In the genomic region with DNA sequence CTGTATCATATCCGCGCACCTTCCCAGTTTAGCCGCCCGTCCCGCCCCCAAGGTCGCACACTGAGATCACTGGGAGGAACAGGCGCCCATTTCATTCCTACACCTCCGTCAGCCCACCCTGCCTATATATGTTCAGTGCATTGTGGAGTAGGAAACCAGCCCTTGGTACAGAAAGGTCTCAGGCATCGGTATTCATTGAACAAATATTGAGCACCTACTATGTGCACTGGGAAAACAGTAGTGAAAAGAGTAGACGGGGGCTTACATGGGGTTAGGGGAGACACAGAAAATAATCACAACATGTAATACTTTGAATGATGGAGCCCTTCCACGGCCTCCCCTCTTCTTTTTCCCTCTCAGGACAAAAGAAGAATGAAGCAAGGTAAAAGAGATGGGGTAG, we compare ENCODE assay signal across 9 cellular contexts. TPM values are rescaled to one million over a fixed set of nuclear protein-coding genes. Genes with fewer than 3 reads are reported as not detected.
DNase-seq lines count a peak whose midpoint lies in the region; ATAC-seq and TF ChIP-seq lines count a peak whose summit lies in the region.
"Had no signal": no experiment of that assay in that cellular context is flagged by ENCODE, and none has a peak within 500 bp of the region (broad histone marks: within the 10 kb centered on the region; RNA-seq: fewer than 3 reads in every experiment).

No MANE protein-coding gene starts in this region.

- ATAC-seq in HG03135 (IDR thresholded peaks at IDR 0.05; ENCODE audit: unreplicated experiment), result no peak

- peak overlapping the region; percentile 81 for H3K27ac Mint-ChIP-seq in MCF 10A (ENCODE audit: low read depth, unreplicated experiment)
- peak overlapping the region; percentile 85 for H3K27ac Mint-ChIP-seq in activated T-helper 1 cell treated with anti-CD3 and anti-CD28 coated beads, Interleukin-12 subunit alpha, Interleukin-12 subunit beta, Interleukin-2, Interleukin-4 antibody, amounts not matched to agents 30 ng/mL and 10 ng/mL and 1 ng/mL, durations not matched to agents 14 hours and 24 hours and 36 hours

- peaks cover 10% of the 10 kb centered on the region for H3K36me3 Mint-ChIP-seq in MCF 10A (ENCODE audit: insufficient read depth, unreplicated experiment)
- H3K36me3 Mint-ChIP-seq in activated T-helper 1 cell treated with anti-CD3 and anti-CD28 coated beads, Interleukin-12 subunit alpha, Interleukin-12 subunit beta, Interleukin-2, Interleukin-4 antibody, amounts not matched to agents 30 ng/mL and 10 ng/mL and 1 ng/mL, durations not matched to agents 14 hours and 24 hours and 36 hours (ENCODE audit: low read depth), result peaks cover 3% of the 10 kb centered on the region

- H2BK12ac ChIP-seq in mesenchymal stem cell (ENCODE audit: low read length in 2 of 2), result peak overlapping the region in 1 of 2 experiments; percentile 18

- H3K79me1 ChIP-seq in mesenchymal stem cell (replicated peaks; ENCODE audit: low read length, poor library complexity, severe bottlenecking), result peaks cover 9% of the 10 kb centered on the region

- no peak overlapping the region for H3K18ac ChIP-seq in mesenchymal stem cell (ENCODE audit: low read depth in 1 of 2, low read length in 2 of 2)

- POLR2A ChIA-PET in MCF 10A (lab: Yijun Ruan, JAX), result interaction anchor here (0.7 to 1.5 kb wide), 2 partner anchors 11 to 183 kb away, joined by 3 to 4 read pairs; no protein-coding TSS in a partner anchor

- CTCF ChIA-PET in MCF 10A (lab: Yijun Ruan, JAX) (interaction anchor here (0.6 kb wide), 1 partner anchor 1553 kb away, joined by 3 read pairs; no protein-coding TSS in a partner anchor), mammary epithelial cell (lab: Charles Lee; ENCODE audit: low non-redundant PET) (no interaction called here)

- H3K4ac ChIP-seq in mesenchymal stem cell (ENCODE audit: low read depth in 1 of 2, low read length in 2 of 2), result no peak overlapping the region

- no peak overlapping the region for H3K14ac ChIP-seq in mesenchymal stem cell (ENCODE audit: low read length in 2 of 2)

- no peak overlapping the region for H2BK120ac ChIP-seq in mesenchymal stem cell (ENCODE audit: low read depth, low read length)

- TF ChIP-seq CTCF in MCF 10A (IDR thresholded peaks at IDR 0.05; ENCODE audit: unreplicated experiment) (no peak), mammary epithelial cell (conservative IDR thresholded peaks at IDR 0.05 in 1 of 2, IDR thresholded peaks at IDR 0.05 in 1 of 2; ENCODE audit: extremely low read depth in 1 of 2, insufficient read depth in 1 of 2, low read depth in 1 of 2, low read length in 2 of 2) (no peak), transverse colon (IDR thresholded peaks at IDR 0.05) (no peak)

- H3K36me3 ChIP-seq in mammary epithelial cell (ENCODE audit: insufficient read depth, low read length), result no peaks in the 10 kb centered on the region
- H3K36me3 ChIP-seq in mesenchymal stem cell (ENCODE audit: control insufficient read depth in 1 of 2, insufficient read depth in 2 of 2, low read depth in 1 of 2, low read length in 2 of 2), result peaks cover 0 to 7% of the 10 kb centered on the region in 2 experiments
- no peaks in the 10 kb centered on the region for H3K36me3 ChIP-seq in transverse colon
- H3K36me3 ChIP-seq: BLaER1 had no signal

- peaks cover 9% of the 10 kb centered on the region for H3K4me1 ChIP-seq in mammary epithelial cell (ENCODE audit: insufficient read depth, low read length)
- H3K4me1 ChIP-seq in mesenchymal stem cell (ENCODE audit: control insufficient read depth, insufficient read depth, low read depth, low read length), result peaks cover 7% of the 10 kb centered on the region
- peaks cover 0 to 17% (median 15%) of the 10 kb centered on the region in 4 donors for H3K4me1 ChIP-seq in transverse colon

- no peak for TF ChIP-seq EP300 in transverse colon (IDR thresholded peaks at IDR 0.05; ENCODE audit: low read depth)

- no peaks in the 10 kb centered on the region for H4K20me1 ChIP-seq in mammary epithelial cell (ENCODE audit: insufficient read depth, low read length)
- H4K20me1 ChIP-seq: BLaER1 had no signal

- H3K4me2 ChIP-seq in mammary epithelial cell (ENCODE audit: insufficient read depth, low read depth, low read length) (no peak overlapping the region), mesenchymal stem cell (ENCODE audit: low read length, poor library complexity, severe bottlenecking) (no peak overlapping the region)

- H3K27me3 ChIP-seq in mammary epithelial cell (ENCODE audit: insufficient read depth, low read length) (no peaks in the 10 kb centered on the region), mesenchymal stem cell (ENCODE audit: control insufficient read depth in 1 of 2, insufficient read depth in 1 of 2, low read length in 2 of 2) (no peaks in the 10 kb centered on the region), transverse colon (no peaks in the 10 kb centered on the region)
- H3K27me3 ChIP-seq: BLaER1 had no signal

- H3K9ac ChIP-seq in mammary epithelial cell (ENCODE audit: insufficient read depth, low read length) (no peak overlapping the region), mesenchymal stem cell (ENCODE audit: low read length) (no peak overlapping the region)

- no peak overlapping the region for H2BK5ac ChIP-seq in mesenchymal stem cell (ENCODE audit: low read depth, low read length, poor library complexity, severe bottlenecking)

- TF ChIP-seq POLR2A in transverse colon (IDR thresholded peaks at IDR 0.05), result no peak

- peaks cover 8% of the 10 kb centered on the region for H3K79me2 ChIP-seq in mammary epithelial cell (ENCODE audit: insufficient read depth, low read length)

- no peak overlapping the region for H4K91ac ChIP-seq in mesenchymal stem cell (ENCODE audit: low read length)

- dilution Hi-C loops in mammary epithelial cell (cut with HindIII; ENCODE audit: low sequenced_read_pairs), result no loop called here

- H3K27me3 Mint-ChIP-seq in MCF 10A (ENCODE audit: insufficient read depth, unreplicated experiment), result no peaks in the 10 kb centered on the region
- H3K27me3 Mint-ChIP-seq in activated T-helper 1 cell treated with anti-CD3 and anti-CD28 coated beads, Interleukin-12 subunit alpha, Interleukin-12 subunit beta, Interleukin-2, Interleukin-4 antibody, amounts not matched to agents 30 ng/mL and 10 ng/mL and 1 ng/mL, durations not matched to agents 14 hours and 24 hours and 36 hours (ENCODE audit: insufficient read depth), result no peaks in the 10 kb centered on the region

- BruUV-seq in MCF 10A (replicated peaks; lab: Mats Ljungman, UMichigan), result no TSS peak
- no TSS peak for BruUV-seq in mammary epithelial cell (replicated peaks; lab: Mats Ljungman, UMichigan)

- WGBS in mammary epithelial cell (ENCODE audit: low coverage, missing lambda C conversion rate), result 83% methylated on average over 10 of the region's 11 CpGs
- 93% methylated on average over 8 of the region's 11 CpGs for WGBS in mesenchymal stem cell
- 82 to 94% methylated on average over 2 to 11 of the region's 11 CpGs for WGBS in transverse colon (ENCODE audit: low coverage in 1 of 2), 2 donors

- DNase-seq in MCF 10A (ENCODE audit: unreplicated experiment), result no peak
- DNase-seq in mammary epithelial cell, result no peak
- DNase-seq in activated T-helper 1 cell treated with anti-CD3 and anti-CD28 coated beads, Interleukin-12 subunit alpha, Interleukin-12 subunit beta, Interleukin-2, Interleukin-4 antibody, amounts not matched to agents 30 ng/mL and 10 ng/mL and 1 ng/mL, durations not matched to agents 14 hours and 24 hours and 36 hours (ENCODE audit: low spot score), result no peak
- no peak for DNase-seq in mesenchymal stem cell
- DNase-seq in transverse colon, result no peak
- no peak for DNase-seq in activated gamma-delta T cell treated with Interleukin-2 at 50 U/mL for 16 hours
- no peak for DNase-seq in effector CD4-positive, alpha-beta T cell

- no peak overlapping the region for H2AK5ac ChIP-seq in mesenchymal stem cell (ENCODE audit: low read length, severe bottlenecking)

- intact Hi-C loops in MCF 10A (cut with micrococcal nuclease) (no loop called here), mammary epithelial cell (cut with micrococcal nuclease) (no loop called here), transverse colon (cut with DNase I; ENCODE audit: low total_unique reads) (no loop called here)
- intact Hi-C loops in activated T-helper 1 cell treated with anti-CD3 and anti-CD28 coated beads, Interleukin-12 subunit alpha, Interleukin-12 subunit beta, Interleukin-2, Interleukin-4 antibody, amounts not matched to agents 30 ng/mL and 10 ng/mL and 1 ng/mL, durations not matched to agents 14 hours and 24 hours and 36 hours (cut with micrococcal nuclease), result loop anchor here (2.0 to 10.0 kb wide), 3 partner anchors 44 to 2002 kb away; partner anchors contain the start of gene TCF4

- no peak overlapping the region for H2BK15ac ChIP-seq in mesenchymal stem cell (ENCODE audit: low read depth, poor library complexity, severe bottlenecking)

- peak overlapping the region; percentile 84 for H3K4me3 Mint-ChIP-seq in MCF 10A (ENCODE audit: unreplicated experiment)
- peak overlapping the region; percentile 86 for H3K4me3 Mint-ChIP-seq in activated T-helper 1 cell treated with anti-CD3 and anti-CD28 coated beads, Interleukin-12 subunit alpha, Interleukin-12 subunit beta, Interleukin-2, Interleukin-4 antibody, amounts not matched to agents 30 ng/mL and 10 ng/mL and 1 ng/mL, durations not matched to agents 14 hours and 24 hours and 36 hours

- H4K8ac ChIP-seq in mesenchymal stem cell (ENCODE audit: low read length), result no peak overlapping the region

- no peak overlapping the region for H3K23ac ChIP-seq in mesenchymal stem cell (ENCODE audit: low read length in 2 of 2)

- in situ Hi-C loops in mammary epithelial cell (cut with MboI; ENCODE audit: low sequenced_read_pairs in 2 of 2), result no loop called here
- in situ Hi-C loops in transverse colon (cut with MboI; ENCODE audit: low pct_ligation_motif_present in 1 of 4, low pct_unique_long_range_greater_than_20kb in 1 of 4, low sequenced_read_pairs in 3 of 4), result no loop called here

- no peaks in the 10 kb centered on the region for H3K9me3 ChIP-seq in mammary epithelial cell (replicated peaks; ENCODE audit: insufficient read depth, low read length)
- no peaks in the 10 kb centered on the region for H3K9me3 ChIP-seq in mesenchymal stem cell (ENCODE audit: control insufficient read depth, low read length)
- no peaks in the 10 kb centered on the region for H3K9me3 ChIP-seq in transverse colon
- H3K9me3 ChIP-seq: BLaER1 had no signal

- H3K4me1 Mint-ChIP-seq in MCF 10A (ENCODE audit: insufficient read depth, unreplicated experiment), result peaks cover 15% of the 10 kb centered on the region
- peaks cover 14% of the 10 kb centered on the region for H3K4me1 Mint-ChIP-seq in activated T-helper 1 cell treated with anti-CD3 and anti-CD28 coated beads, Interleukin-12 subunit alpha, Interleukin-12 subunit beta, Interleukin-2, Interleukin-4 antibody, amounts not matched to agents 30 ng/mL and 10 ng/mL and 1 ng/mL, durations not matched to agents 14 hours and 24 hours and 36 hours (ENCODE audit: low read depth)

- H3K4me3 ChIP-seq in mammary epithelial cell (replicated peaks in 1 of 3; ENCODE audit: insufficient read depth in 1 of 3, low read depth in 2 of 3, low read length in 3 of 3), result no peak overlapping the region
- H3K4me3 ChIP-seq in mesenchymal stem cell (ENCODE audit: insufficient read depth in 1 of 2, low read depth in 1 of 2, low read length in 2 of 2), result no peak overlapping the region
- no peak overlapping the region for H3K4me3 ChIP-seq in transverse colon

- no peak overlapping the region for H2AFZ ChIP-seq in mammary epithelial cell (ENCODE audit: low read depth, low read length)
- no peak overlapping the region for H2AFZ ChIP-seq in mesenchymal stem cell (ENCODE audit: low read depth, low read length)

- H3K27ac ChIP-seq in mammary epithelial cell (ENCODE audit: insufficient read depth, low read depth, low read length) (no peak overlapping the region), mesenchymal stem cell (ENCODE audit: low read length, poor library complexity, severe bottlenecking) (peak overlapping the region; percentile 86), transverse colon (peak overlapping the region in 3 of 4 donors; percentile 87 to 89 (median 88))

- H3K9me3 Mint-ChIP-seq in MCF 10A (ENCODE audit: unreplicated experiment), result no peaks in the 10 kb centered on the region
- no peaks in the 10 kb centered on the region for H3K9me3 Mint-ChIP-seq in activated T-helper 1 cell treated with anti-CD3 and anti-CD28 coated beads, Interleukin-12 subunit alpha, Interleukin-12 subunit beta, Interleukin-2, Interleukin-4 antibody, amounts not matched to agents 30 ng/mL and 10 ng/mL and 1 ng/mL, durations not matched to agents 14 hours and 24 hours and 36 hours

RNA-seq across cellular contexts. Expression of gene FECH, which starts 0.8 kb away (rescaled TPM):
- total RNA-seq in MCF 10A (2022) (23.4 and 25.5 TPM in 2 replicates), mammary epithelial cell (10 to 100 TPM; 23.1 to 63.0 TPM), transverse colon (10 to 100 TPM in 3 of 4 donors, 1 to 10 TPM in 1; 9.6 to 36.0 (median 28.3) TPM)
- 34.0 TPM for polyA plus RNA-seq in mammary epithelial cell
- 14.2 TPM for polyA minus RNA-seq in mammary epithelial cell
- 21.7 and 23.5 TPM in 2 replicates for total RNA-seq in activated T-helper 1 cell treated with anti-CD3 and anti-CD28 coated beads, Interleukin-12 subunit alpha, Interleukin-12 subunit beta, Interleukin-2, Interleukin-4 antibody, amounts not matched to agents 30 ng/mL and 10 ng/mL and 1 ng/mL, durations not matched to agents 14 hours and 24 hours and 36 hours
- polyA plus RNA-seq in mesenchymal stem cell (2013, experiment 1 of 2), result 32.7 TPM
- polyA plus RNA-seq in mesenchymal stem cell (2013, experiment 2 of 2), result 32.3 TPM

RNA-seq across cellular contexts. Expression of gene NARS1, which starts 34.4 kb away (rescaled TPM):
- 162 and 175 TPM in 2 replicates for total RNA-seq in MCF 10A (2022)
- total RNA-seq in mammary epithelial cell, result 100 to 1,000 TPM; 169 to 171 TPM
- 106 TPM for polyA plus RNA-seq in mammary epithelial cell
- 141 TPM for polyA minus RNA-seq in mammary epithelial cell
- total RNA-seq in activated T-helper 1 cell treated with anti-CD3 and anti-CD28 coated beads, Interleukin-12 subunit alpha, Interleukin-12 subunit beta, Interleukin-2, Interleukin-4 antibody, amounts not matched to agents 30 ng/mL and 10 ng/mL and 1 ng/mL, durations not matched to agents 14 hours and 24 hours and 36 hours, result 121 and 133 TPM in 2 replicates
- 119 TPM for polyA plus RNA-seq in mesenchymal stem cell (2013, experiment 1 of 2)
- 117 TPM for polyA plus RNA-seq in mesenchymal stem cell (2013, experiment 2 of 2)
- total RNA-seq in transverse colon, result 100 to 1,000 TPM in 2 of 4 donors, 10 to 100 TPM in 2; 80.8 to 186 (median 129) TPM
